In the genomic region with DNA sequence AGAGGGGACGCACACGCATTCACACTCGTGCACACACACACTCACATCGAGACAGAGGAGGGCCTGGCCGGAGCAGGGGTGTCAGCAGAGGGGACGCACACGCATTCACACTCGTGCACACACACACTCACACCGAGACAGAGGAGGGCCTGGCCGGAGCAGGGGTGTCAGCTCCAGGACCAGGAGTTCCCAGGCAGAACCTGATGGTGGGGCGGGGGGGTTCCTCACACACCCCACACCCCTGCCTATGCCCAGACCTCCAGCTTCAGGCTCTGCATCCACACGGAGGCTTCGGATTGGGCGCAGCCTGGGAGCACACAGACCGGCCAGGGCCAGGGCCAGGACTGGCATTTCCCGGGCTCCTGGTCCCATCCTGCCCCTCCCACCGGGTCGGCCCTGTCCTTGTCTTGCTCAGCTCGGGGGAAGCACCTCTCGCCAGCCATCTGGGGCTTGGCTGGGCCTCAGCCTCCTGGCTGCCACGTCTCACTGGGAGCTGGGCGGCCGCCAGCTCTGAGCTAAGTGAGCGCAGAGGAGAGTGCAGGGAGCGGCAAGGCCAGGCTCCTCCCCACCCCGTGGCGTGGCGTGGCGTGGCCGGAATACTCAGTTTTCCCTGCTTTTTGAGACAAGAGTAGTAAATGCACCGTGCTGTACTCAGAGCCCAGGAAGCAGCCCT, we compare ENCODE assay signal across 9 cellular contexts. TPM values are rescaled to one million over a fixed set of nuclear protein-coding genes. Genes with fewer than 3 reads are reported as not detected.
DNase-seq lines count a peak whose midpoint lies in the region; ATAC-seq and TF ChIP-seq lines count a peak whose summit lies in the region.
"Had no signal": no experiment of that assay in that cellular context is flagged by ENCODE, and none has a peak within 500 bp of the region (broad histone marks: within the 10 kb centered on the region; RNA-seq: fewer than 3 reads in every experiment).

No MANE protein-coding gene starts in this region.

- H3K4me3 Mint-ChIP-seq in type B pancreatic cell = no peak overlapping the region
- H3K4me3 Mint-ChIP-seq: CD8-positive, alpha-beta memory T cell had no signal

- peaks cover 5% of the 10 kb centered on the region for H3K9me3 Mint-ChIP-seq in type B pancreatic cell

- peak; percentile 89 for DNase-seq in AG09309 (ENCODE audit: low read depth)
- peak; percentile 74 to 93 for DNase-seq in NCI-H446 (lab: John Stamatoyannopoulos, UW)
- peak; percentile 87 for DNase-seq in fibroblast of the conjunctiva (ENCODE audit: low read depth)
- peak in 41 of 56 donors; percentile 9 to 78 (median 34) for DNase-seq in nucleus accumbens (lab: John Stamatoyannopoulos, UW)
- no peak for DNase-seq in HuH-7.5 (ENCODE audit: low spot score)
- DNase-seq in type B pancreatic cell (ENCODE audit: extremely low spot score, unreplicated experiment) = no peak

- ATAC-seq in HG02852 (IDR thresholded peaks at IDR 0.05; ENCODE audit: unreplicated experiment) (no peak), HG03378 (IDR thresholded peaks at IDR 0.05; ENCODE audit: unreplicated experiment) (no peak)

- peak overlapping the region; percentile 5 for H3K4me3 ChIP-seq in AG09309 (ENCODE audit: control insufficient read depth, low read depth, low read length)

- H3K36me3 Mint-ChIP-seq in type B pancreatic cell = peaks cover 5% of the 10 kb centered on the region
- H3K36me3 Mint-ChIP-seq: CD8-positive, alpha-beta memory T cell had no signal

- no peak overlapping the region for H3K27ac Mint-ChIP-seq in type B pancreatic cell
- H3K27ac Mint-ChIP-seq: CD8-positive, alpha-beta memory T cell had no signal

- no peak for TF ChIP-seq CTCF in AG09309 (IDR thresholded peaks at IDR 0.05; ENCODE audit: control insufficient read depth, insufficient read depth, low read depth, low read length, missing control alignments)
- no peak for TF ChIP-seq CTCF in type B pancreatic cell (conservative IDR thresholded peaks at IDR 0.05)

- H3K27me3 Mint-ChIP-seq in type B pancreatic cell = no peaks in the 10 kb centered on the region

- H3K4me1 Mint-ChIP-seq in type B pancreatic cell (ENCODE audit: unreplicated experiment) = peaks cover 13% of the 10 kb centered on the region
- H3K4me1 Mint-ChIP-seq: CD8-positive, alpha-beta memory T cell had no signal

RNA-seq across cellular contexts. Expression of a gene that starts 31.3 kb away (rescaled TPM):
- 7.7 and 9.2 TPM in 2 replicates for total RNA-seq in type B pancreatic cell (ENCODE audit: low replicate concordance)
- total RNA-seq: CD8-positive, alpha-beta memory T cell had no signal

Comparison
In these comparisons a context has a peak if more than half of its experiments do, and no peak if none do; other contexts are left out.
1. DNase-seq: peak in AG09309 (single experiment), NCI-H446 (2 of 2), fibroblast of the conjunctiva (single experiment) and nucleus accumbens (41 of 56); none in HuH-7.5 (single experiment) and type B pancreatic cell (single experiment).